15 cellular contexts compared by ENCODE assay signal in the genomic region with DNA sequence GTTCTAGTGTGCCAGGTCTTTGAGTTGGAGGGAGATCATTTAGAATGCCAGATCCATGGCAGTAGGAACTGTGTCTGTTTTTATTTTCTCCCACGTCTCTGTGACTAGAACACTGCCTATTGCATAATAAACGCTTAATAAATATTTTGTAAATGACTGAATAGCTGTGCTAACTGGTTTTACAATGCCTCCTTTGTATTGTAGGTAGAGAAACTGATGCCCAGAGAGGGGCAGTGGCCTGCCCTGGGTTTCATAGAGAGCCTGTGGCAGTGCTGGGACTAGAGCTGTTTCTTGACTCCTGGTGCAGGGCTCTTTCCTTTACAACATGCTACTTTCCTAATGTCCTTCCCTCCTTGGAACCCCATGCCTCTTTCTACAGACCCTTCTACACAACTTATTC. TPM values are rescaled to one million over a fixed set of nuclear protein-coding genes. Genes with fewer than 3 reads are reported as not detected.
DNase-seq lines count a peak whose midpoint lies in the region; ATAC-seq and TF ChIP-seq lines count a peak whose summit lies in the region.
"Had no signal": no experiment of that assay in that cellular context is flagged by ENCODE, and none has a peak within 500 bp of the region (broad histone marks: within the 10 kb centered on the region; RNA-seq: fewer than 3 reads in every experiment).

No MANE protein-coding gene starts in this region.

- no peaks in the 10 kb centered on the region for H3K4me1 Mint-ChIP-seq in activated CD4-positive, alpha-beta memory T cell treated with anti-CD3 and anti-CD28 coated beads for 36 hours (ENCODE audit: low read depth)

- no peak for TF ChIP-seq CTCF in mammary epithelial cell (conservative IDR thresholded peaks at IDR 0.05 in 1 of 2, IDR thresholded peaks at IDR 0.05 in 1 of 2; ENCODE audit: extremely low read depth in 1 of 2, insufficient read depth in 1 of 2, low read depth in 1 of 2, low read length in 2 of 2)
- TF ChIP-seq CTCF in breast epithelium (IDR thresholded peaks at IDR 0.05) = no peak

- no peak for TF ChIP-seq POLR2A in breast epithelium (IDR thresholded peaks at IDR 0.05)

- peaks cover 24% of the 10 kb centered on the region for H3K36me3 Mint-ChIP-seq in activated CD4-positive, alpha-beta memory T cell treated with anti-CD3 and anti-CD28 coated beads for 36 hours

- peak overlapping the region; percentile 82 for H2AFZ ChIP-seq in mammary epithelial cell (ENCODE audit: low read depth, low read length)

- H3K27ac ChIP-seq in mammary epithelial cell (ENCODE audit: insufficient read depth, low read depth, low read length) (peak overlapping the region; percentile 84), breast epithelium (no peak overlapping the region)
- H3K27ac ChIP-seq: HL-60 had no signal

- CTCF ChIA-PET in mammary epithelial cell (lab: Charles Lee; ENCODE audit: low non-redundant PET) = interaction anchor here (0.6 kb wide), 1 partner anchor 175 kb away, joined by 3 read pairs; no protein-coding TSS in a partner anchor
- CTCF ChIA-PET in activated CD4-positive, alpha-beta memory T cell treated with anti-CD3 and anti-CD28 coated beads for 36 hours (lab: Charles Lee) = no interaction called here

- dilution Hi-C loops in mammary epithelial cell (cut with HindIII; ENCODE audit: low sequenced_read_pairs) = no loop called here

- H3K9ac ChIP-seq in mammary epithelial cell (ENCODE audit: insufficient read depth, low read length) = peak overlapping the region; percentile 40

- POLR2A ChIA-PET in activated CD4-positive, alpha-beta memory T cell treated with anti-CD3 and anti-CD28 coated beads for 36 hours (lab: Charles Lee) = no interaction called here

- no peak overlapping the region for H3K4me3 Mint-ChIP-seq in activated CD4-positive, alpha-beta memory T cell treated with anti-CD3 and anti-CD28 coated beads for 36 hours
- H3K4me3 Mint-ChIP-seq: CD4-positive, alpha-beta T cell had no signal

- no peak overlapping the region for H3K4me3 ChIP-seq in mammary epithelial cell (replicated peaks in 1 of 3; ENCODE audit: insufficient read depth in 1 of 3, low read depth in 2 of 3, low read length in 3 of 3)
- H3K4me3 ChIP-seq in breast epithelium = no peak overlapping the region
- H3K4me3 ChIP-seq: HAP-1 had no signal

- ATAC-seq in HG03520 (IDR thresholded peaks at IDR 0.05; ENCODE audit: unreplicated experiment) = no peak

- in situ Hi-C loops in mammary epithelial cell (cut with MboI; ENCODE audit: low sequenced_read_pairs in 2 of 2) (no loop called here), SK-MEL-5 (cut with HindIII; ENCODE audit: low pct_unique_long_range_greater_than_20kb, low sequenced_read_pairs) (no loop called here)

- H3K27me3 Mint-ChIP-seq in activated CD4-positive, alpha-beta memory T cell treated with anti-CD3 and anti-CD28 coated beads for 36 hours = no peaks in the 10 kb centered on the region
- H3K27me3 Mint-ChIP-seq: CD4-positive, alpha-beta T cell had no signal

- no peaks in the 10 kb centered on the region for H3K79me2 ChIP-seq in mammary epithelial cell (ENCODE audit: insufficient read depth, low read length)

- H4K20me1 ChIP-seq in mammary epithelial cell (ENCODE audit: insufficient read depth, low read length) = no peaks in the 10 kb centered on the region

- H3K4me1 ChIP-seq in mammary epithelial cell (ENCODE audit: insufficient read depth, low read length) (peaks cover 9% of the 10 kb centered on the region), breast epithelium (no peaks in the 10 kb centered on the region)
- H3K4me1 ChIP-seq: HAP-1 had no signal

- DNase-seq in mammary epithelial cell (peak; percentile 83), breast epithelium (ENCODE audit: low spot score in 2 of 2) (no peak), SK-MEL-5 (ENCODE audit: low read depth, low spot score) (peak; percentile 42), midbrain (lab: John Stamatoyannopoulos, UW) (peak; percentile 2), T1000 (lab: John Stamatoyannopoulos, UW) (no peak)
- DNase-seq in activated CD4-positive, alpha-beta memory T cell treated with anti-CD3 and anti-CD28 coated beads for 36 hours = no peak
- DNase-seq: 8988T; C1 segment of cervical spinal cord; CD4-positive, alpha-beta T cell; DMS153; EL had no signal

- no peaks in the 10 kb centered on the region for H3K36me3 ChIP-seq in mammary epithelial cell (ENCODE audit: insufficient read depth, low read length)
- H3K36me3 ChIP-seq in breast epithelium = no peaks in the 10 kb centered on the region
- H3K36me3 ChIP-seq: HAP-1 had no signal

- no peaks in the 10 kb centered on the region for H3K9me3 ChIP-seq in mammary epithelial cell (replicated peaks; ENCODE audit: insufficient read depth, low read length)
- H3K9me3 ChIP-seq in breast epithelium = no peaks in the 10 kb centered on the region
- H3K9me3 ChIP-seq: HAP-1 had no signal

- BruUV-seq in mammary epithelial cell (replicated peaks; lab: Mats Ljungman, UMichigan) = no TSS peak

- H3K27me3 ChIP-seq in mammary epithelial cell (ENCODE audit: insufficient read depth, low read length) = no peaks in the 10 kb centered on the region
- H3K27me3 ChIP-seq in breast epithelium = no peaks in the 10 kb centered on the region

- peak overlapping the region; percentile 69 for H3K4me2 ChIP-seq in mammary epithelial cell (ENCODE audit: insufficient read depth, low read depth, low read length)

- no peak overlapping the region for H3K27ac Mint-ChIP-seq in activated CD4-positive, alpha-beta memory T cell treated with anti-CD3 and anti-CD28 coated beads for 36 hours
- H3K27ac Mint-ChIP-seq: CD4-positive, alpha-beta T cell had no signal

- WGBS in mammary epithelial cell (ENCODE audit: low coverage, missing lambda C conversion rate) = 0% methylated on average over 2 of the region's 2 CpGs

- intact Hi-C loops in mammary epithelial cell (cut with micrococcal nuclease) (no loop called here), breast epithelium (cut with DNase I; ENCODE audit: low total_unique reads) (no loop called here)
- intact Hi-C loops in activated CD4-positive, alpha-beta memory T cell treated with anti-CD3 and anti-CD28 coated beads for 36 hours (cut with micrococcal nuclease) = no loop called here

- no peaks in the 10 kb centered on the region for H3K9me3 Mint-ChIP-seq in activated CD4-positive, alpha-beta memory T cell treated with anti-CD3 and anti-CD28 coated beads for 36 hours
- H3K9me3 Mint-ChIP-seq: CD4-positive, alpha-beta T cell had no signal

RNA-seq across cellular contexts. Expression of gene TAS2R5, which starts 2.5 kb away (rescaled TPM):
- total RNA-seq in mammary epithelial cell (1 to 10 TPM in 1 of 2 donors, under 1 TPM in 1; 0.87 to 3.5 TPM), breast epithelium (10 to 100 TPM in 1 of 3 donors, 1 to 10 TPM in 2; 2.0 to 10.8 (median 2.4) TPM)
- polyA plus RNA-seq in mammary epithelial cell = 0.37 TPM
- polyA minus RNA-seq in mammary epithelial cell = not detected
- total RNA-seq in SK-MEL-5 (2014; rRNA removed; shearing (Covaris generic)) = 0.26 and 0.51 TPM in 2 replicates
- polyA plus RNA-seq in SK-MEL-5 (2015; cell fraction: cytosol; rRNA removed) = 0.19 TPM in 1 of 2 replicates, not detected in the other
- polyA plus RNA-seq in SK-MEL-5 (2015; cell fraction: nucleus; rRNA removed) = 3.4 and 4.1 TPM in 2 replicates
- 1 to 10 TPM in 1 of 2 experiments, under 1 TPM in 1; 0.93 to 1.3 TPM for total RNA-seq in activated CD4-positive, alpha-beta memory T cell treated with anti-CD3 and anti-CD28 coated beads for 36 hours

RNA-seq across cellular contexts. Expression of gene TAS2R4, which starts 16.1 kb away (rescaled TPM):
- total RNA-seq in mammary epithelial cell (1 to 10 TPM; 1.6 to 3.8 TPM), breast epithelium (1 to 10 TPM; 1.9 to 4.2 (median 2.0) TPM)
- polyA plus RNA-seq in mammary epithelial cell = 0.05 TPM
- polyA minus RNA-seq in mammary epithelial cell = not detected
- 0.08 and 0.32 TPM in 2 replicates for total RNA-seq in SK-MEL-5 (2014; rRNA removed; shearing (Covaris generic))
- 0.09 TPM in 1 of 2 replicates, not detected in the other for polyA plus RNA-seq in SK-MEL-5 (2015; cell fraction: cytosol; rRNA removed)
- 0.31 and 1.2 TPM in 2 replicates for polyA plus RNA-seq in SK-MEL-5 (2015; cell fraction: nucleus; rRNA removed)
- total RNA-seq in activated CD4-positive, alpha-beta memory T cell treated with anti-CD3 and anti-CD28 coated beads for 36 hours = under 1 TPM; 0.56 to 0.62 TPM

RNA-seq across cellular contexts. Expression of gene TAS2R3, which starts 28.6 kb away (rescaled TPM):
- 1 to 10 TPM; 2.6 to 2.8 TPM for total RNA-seq in mammary epithelial cell
- not detected for polyA plus RNA-seq in mammary epithelial cell
- polyA minus RNA-seq in mammary epithelial cell = not detected
- 1 to 10 TPM; 2.2 to 4.8 (median 3.9) TPM for total RNA-seq in breast epithelium
- total RNA-seq in SK-MEL-5 (2014; rRNA removed; shearing (Covaris generic)) = 0.40 and 0.87 TPM in 2 replicates
- not detected in 2 replicates for polyA plus RNA-seq in SK-MEL-5 (2015; cell fraction: cytosol; rRNA removed)
- polyA plus RNA-seq in SK-MEL-5 (2015; cell fraction: nucleus; rRNA removed) = 0.48 TPM in 1 of 2 replicates, not detected in the other
- under 1 TPM; 0.59 to 0.63 TPM for total RNA-seq in activated CD4-positive, alpha-beta memory T cell treated with anti-CD3 and anti-CD28 coated beads for 36 hours

RNA-seq across cellular contexts. Expression of gene PRSS37, which starts 48.8 kb away (rescaled TPM):
- total RNA-seq in mammary epithelial cell (not detected), breast epithelium (not detected)
- not detected for polyA plus RNA-seq in mammary epithelial cell
- polyA minus RNA-seq in mammary epithelial cell = not detected
- total RNA-seq in SK-MEL-5 (2014; rRNA removed; shearing (Covaris generic)) = 0.13 TPM in 1 of 2 replicates, not detected in the other
- polyA plus RNA-seq in SK-MEL-5 (2015; cell fraction: cytosol; rRNA removed) = not detected in 2 replicates
- not detected in 2 replicates for polyA plus RNA-seq in SK-MEL-5 (2015; cell fraction: nucleus; rRNA removed)
- not detected for total RNA-seq in activated CD4-positive, alpha-beta memory T cell treated with anti-CD3 and anti-CD28 coated beads for 36 hours
- total RNA-seq: CD4-positive, alpha-beta T cell; H1 had no signal
- polyA plus RNA-seq: H1 had no signal

RNA-seq across cellular contexts. Expression of gene SSBP1, which starts 54.4 kb away (rescaled TPM):
- total RNA-seq in mammary epithelial cell (100 to 1,000 TPM in 1 of 2 donors, 10 to 100 TPM in 1; 81.0 to 163 TPM), breast epithelium (100 to 1,000 TPM in 2 of 3 donors, 10 to 100 TPM in 1; 93.4 to 114 (median 112) TPM)
- polyA plus RNA-seq in mammary epithelial cell = 149 TPM
- 145 TPM for polyA minus RNA-seq in mammary epithelial cell
- 332 and 364 TPM in 2 replicates for total RNA-seq in SK-MEL-5 (2014; rRNA removed; shearing (Covaris generic))
- 278 and 360 TPM in 2 replicates for polyA plus RNA-seq in SK-MEL-5 (2015; cell fraction: cytosol; rRNA removed)
- polyA plus RNA-seq in SK-MEL-5 (2015; cell fraction: nucleus; rRNA removed) = 189 and 199 TPM in 2 replicates
- 100 to 1,000 TPM; 207 to 234 TPM for total RNA-seq in activated CD4-positive, alpha-beta memory T cell treated with anti-CD3 and anti-CD28 coated beads for 36 hours

Comparison
In these comparisons a context has a peak if more than half of its experiments do, and no peak if none do; other contexts are left out.
1. DNase-seq: peak in mammary epithelial cell (single experiment), SK-MEL-5 (single experiment) and midbrain (single experiment); none in breast epithelium (0 of 2), activated CD4-positive, alpha-beta memory T cell treated with anti-CD3 and anti-CD28 coated beads for 36 hours (single experiment) and T1000 (single experiment).